ENCODE assay signal across 30 cellular contexts in the genomic region with DNA sequence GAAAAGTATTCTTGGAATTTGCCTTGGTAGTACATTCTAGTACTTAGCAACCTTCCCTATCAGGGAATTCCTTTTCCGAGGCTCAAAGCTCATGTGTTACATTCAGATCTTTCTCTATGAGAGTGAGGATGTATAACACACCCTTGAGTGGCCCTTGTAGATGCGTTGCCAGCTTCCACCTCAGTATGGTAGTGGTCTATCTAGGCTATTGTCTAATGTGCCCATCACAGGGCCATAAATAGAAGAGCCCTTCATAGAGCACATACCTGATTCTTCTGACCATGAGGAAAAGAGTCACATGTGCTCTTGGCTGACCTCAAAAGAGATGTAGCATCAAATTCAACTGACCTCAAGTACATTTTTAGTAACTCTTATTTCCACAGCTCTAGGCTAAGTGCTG. TPM values are rescaled to one million over a fixed set of nuclear protein-coding genes. Genes with fewer than 3 reads are reported as not detected.
"Had no signal": no experiment of that assay in that cellular context is flagged by ENCODE, and none has a peak within 500 bp of the region (broad histone marks: within the 10 kb centered on the region; RNA-seq: fewer than 3 reads in every experiment).

No MANE protein-coding gene starts in this region.

- H3K36me3 ChIP-seq: cardiac muscle cell, WERI-Rb-1 had no signal

- H3K4me3 ChIP-seq: cardiac muscle cell had no signal

- ATAC-seq: activated CD8-positive, alpha-beta T cell treated with anti-CD3 and anti-CD28 coated beads for 36 hours; activated T-cell treated with anti-CD3 and anti-CD28 coated beads, Interleukin-2, amount 50 U/mL, for 72 hours; activated T-helper 17 cell treated with anti-CD3 and anti-CD28 coated beads, Interleukin-2, amount 50 U/mL, for 72 hours; Panc1 had no signal

- H3K27me3 ChIP-seq: cardiac muscle cell had no signal

- H3K27ac ChIP-seq: cardiac muscle cell, KMS-11, WERI-Rb-1 had no signal

- DNase-seq: activated CD4-positive, alpha-beta T cell treated with anti-CD3 and anti-CD28 coated beads, Interleukin-2, amount 10 ng/mL, durations not matched to agents 24 days and 14 days; activated CD4-positive, alpha-beta T cell treated with anti-CD3 and anti-CD28 coated beads, Interleukin-2, amount 50 U/mL, for 4 hours; activated CD4-positive, CD25-positive, alpha-beta regulatory T cell; activated CD8-positive, alpha-beta T cell treated with anti-CD3 and anti-CD28 coated beads for 36 hours; activated effector memory CD4-positive, alpha-beta T cell treated with anti-CD3 and anti-CD28 coated beads, Interleukin-2, amount 50 U/mL, for 16 hours; activated naive CD4-positive, alpha-beta T cell; activated naive CD4-positive, alpha-beta T cell treated with anti-CD3 and anti-CD28 coated beads, Interleukin-2, amount 50 U/mL, for 16 hours; activated naive CD8-positive, alpha-beta T cell treated with anti-CD3 and anti-CD28 coated beads for 36 hours; activated T-cell treated with anti-CD3 and anti-CD28 coated beads, Interleukin-2, amount 50 U/mL, for 1 hour; activated T-cell treated with anti-CD3 and anti-CD28 coated beads, Interleukin-2, amount 50 U/mL, for 72 hours; amniotic stem cell; aorta; NCI-H1092 treated with DMSO at 0.1 percent for 48 hours; NCI-H146; NCI-H187 treated with DMSO at 0.1 percent for 48 hours; NCI-H2081; NCI-H345; NCI-H524 treated with DMSO at 0.1 percent for 48 hours; SW 1271; T-helper 1 cell; T-helper 2 cell; T-helper 9 cell; WERI-Rb-1 had no signal

RNA-seq across cellular contexts. Expression of gene ZC3H11B, which starts 14.0 kb away (rescaled TPM):
- total RNA-seq: activated CD4-positive, alpha-beta T cell treated with anti-CD3 and anti-CD28 coated beads, Interleukin-2, amount 10 ng/mL, durations not matched to agents 24 days and 14 days; activated CD8-positive, alpha-beta memory T cell treated with anti-CD3 and anti-CD28 coated beads for 36 hours; LHCN-M2; NCI-H460 had no signal
